Comparison of ENCODE assay signal across 23 cellular contexts in the genomic region with DNA sequence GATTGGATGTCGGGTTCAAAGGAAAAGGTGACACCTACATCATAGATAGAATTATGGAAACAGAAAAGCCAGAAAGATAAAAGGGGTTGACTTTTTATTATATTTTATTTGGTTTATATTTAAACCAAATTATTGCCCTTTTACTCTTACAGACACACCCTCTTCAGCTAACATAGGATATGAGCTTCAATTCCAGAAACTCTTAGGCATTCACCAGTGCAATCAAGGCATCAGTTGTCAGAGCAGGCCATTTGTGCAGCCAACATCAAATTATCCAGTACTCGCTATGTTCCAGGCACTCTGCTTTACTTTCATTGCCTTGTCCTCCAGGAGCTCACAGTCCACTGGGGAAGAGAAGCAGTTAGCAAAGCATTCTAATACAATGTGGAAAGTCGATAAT.
DNase-seq lines count a peak whose midpoint lies in the region; ATAC-seq, FAIRE-seq and TF ChIP-seq lines count a peak whose summit lies in the region.
"Had no signal": no experiment of that assay in that cellular context is flagged by ENCODE, and none has a peak within 500 bp of the region (broad histone marks: within the 10 kb centered on the region; RNA-seq: fewer than 3 reads in every experiment).

No MANE protein-coding gene starts in this region.

- no peak overlapping the region for H2BK120ac ChIP-seq in H1 (replicated peaks; ENCODE audit: low read depth, low read length)
- H2BK120ac ChIP-seq in neuronal stem cell (ENCODE audit: low read depth, low read length): no peak overlapping the region

- H4K8ac ChIP-seq in H1 (ENCODE audit: extremely low read depth, insufficient read depth, low read length) (no peak overlapping the region), neuronal stem cell (ENCODE audit: low read depth, low read length) (no peak overlapping the region)

- 0 out of 2 replicates have a peak overlapping the region, but pooled peaks have one; percentile 32 for H3K27ac ChIP-seq in SK-N-MC
- H3K27ac ChIP-seq in H1 (ENCODE audit: low read depth, low read length): no peak overlapping the region
- H3K27ac ChIP-seq in transverse colon: peak overlapping the region in 3 of 4 donors; percentile 16 to 51 (median 26)
- H3K27ac ChIP-seq in neuronal stem cell (replicated peaks; ENCODE audit: low read length): no peak overlapping the region
- H3K27ac ChIP-seq: 22Rv1; A549; BLaER1 treated with 17β-estradiol and CSF1 and Interleukin-3, amounts not matched to agents 10 nM and 100 nM; C4-2B had no signal

- no peak for TF ChIP-seq POLR2A in H1 (IDR thresholded peaks at IDR 0.05; ENCODE audit: control extremely low read depth in 1 of 2, low read depth in 2 of 2, low read length in 2 of 2)
- no peak for TF ChIP-seq POLR2A in transverse colon (IDR thresholded peaks at IDR 0.05)

- TF ChIP-seq RAD21 in H1 (IDR thresholded peaks at IDR 0.05 in 1 of 2, conservative IDR thresholded peaks at IDR 0.05 in 1 of 2; ENCODE audit: low read depth in 2 of 2, low read length in 2 of 2): no peak

- intact Hi-C loops in mucosa of descending colon (cut with DNase I, micrococcal nuclease): no loop called here
- intact Hi-C loops in transverse colon (cut with DNase I; ENCODE audit: low total_unique reads): no loop called here

- POLR2A ChIA-PET in H1 (lab: Charles Lee; ENCODE audit: partially characterized antibody): no interaction called here

- no peak for DNase-seq in SK-N-MC (ENCODE audit: low read depth, low spot score)
- DNase-seq in H1 (ENCODE audit: low read depth in 1 of 2, low spot score in 2 of 2): no peak
- DNase-seq in mucosa of descending colon: peak in 1 of 3 donors; percentile 48
- DNase-seq in transverse colon: peak; percentile 30
- no peak for DNase-seq in DMS53 treated with DMSO at 0.1 percent for 48 hours (lab: John Stamatoyannopoulos, UW; ENCODE audit: unreplicated experiment)
- DNase-seq in neuronal stem cell (ENCODE audit: low spot score): no peak
- DNase-seq in effector CD8-positive, alpha-beta T cell (lab: John Stamatoyannopoulos, UW): no peak
- DNase-seq: AML-193; Caco-2; Calu3; CD4-positive, alpha-beta T cell; CD8-positive, alpha-beta T cell; DMS79; DND-41; EL; GDM1 had no signal

- H4K91ac ChIP-seq in H1 (replicated peaks; ENCODE audit: insufficient read length, low read length) (no peak overlapping the region), neuronal stem cell (ENCODE audit: low read depth, low read length, poor library complexity) (no peak overlapping the region)

- H2AFZ ChIP-seq in H1 (ENCODE audit: low read length) (0 out of 2 replicates have a peak overlapping the region, but pooled peaks have one; percentile 78), neuronal stem cell (ENCODE audit: low read length) (no peak overlapping the region)

- H3K23me2 ChIP-seq in H1 (ENCODE audit: low read depth, low read length): no peaks in the 10 kb centered on the region

- FAIRE-seq in H1 (lab: Jason Lieb, UNC): no peak
- FAIRE-seq: A549, GM12878, GM12892, GM18507 had no signal

- CTCF ChIA-PET in H1 (lab: Charles Lee; ENCODE audit: partially characterized antibody): interaction anchor here (0.6 to 1.8 kb wide), 3 partner anchors 168 to 346 kb away, joined by 3 to 7 read pairs (median 3); no protein-coding TSS in a partner anchor

- H3K9ac ChIP-seq in SK-N-MC (ENCODE audit: insufficient read length) (no peak overlapping the region), H1 (replicated peaks in 1 of 4; ENCODE audit: extremely low read depth in 1 of 4, low read depth in 3 of 4, low read length in 3 of 4) (no peak overlapping the region), neuronal stem cell (ENCODE audit: low read depth, low read length, poor library complexity) (no peak overlapping the region)
- H3K9ac ChIP-seq: BLaER1 treated with 17β-estradiol and CSF1 and Interleukin-3, amounts not matched to agents 10 nM and 100 nM had no signal

- no peak overlapping the region for H3K23ac ChIP-seq in H1 (ENCODE audit: insufficient read length)
- H3K23ac ChIP-seq in neuronal stem cell (ENCODE audit: low read depth, low read length, poor library complexity): no peak overlapping the region

- H3K79me1 ChIP-seq in H1 (ENCODE audit: low read depth, low read length) (no peaks in the 10 kb centered on the region; the same call in 1 of the 2 replicates), neuronal stem cell (ENCODE audit: low read depth, low read length) (no peaks in the 10 kb centered on the region)

- H2AK5ac ChIP-seq in H1 (ENCODE audit: low read depth, low read length): no peak overlapping the region
- H2AK5ac ChIP-seq in neuronal stem cell (ENCODE audit: low read depth, low read length): no peak overlapping the region

- H3K4ac ChIP-seq in H1 (replicated peaks; ENCODE audit: insufficient read length, low read depth, low read length) (no peak overlapping the region), neuronal stem cell (ENCODE audit: low read length) (no peak overlapping the region)

- 0 out of 2 replicates have a peak, but pooled peaks cover 3% of the 10 kb centered on the region for H3K36me3 ChIP-seq in SK-N-MC (ENCODE audit: insufficient read depth, low read length)
- H3K36me3 ChIP-seq in H1 (ENCODE audit: control insufficient read depth in 2 of 4, insufficient read depth in 4 of 4, low read length in 3 of 4): no peaks in the 10 kb centered on the region
- H3K36me3 ChIP-seq in mucosa of descending colon (ENCODE audit: low read depth): no peaks in the 10 kb centered on the region
- no peaks in the 10 kb centered on the region for H3K36me3 ChIP-seq in transverse colon
- H3K36me3 ChIP-seq in neuronal stem cell (replicated peaks in 1 of 2; ENCODE audit: control insufficient read depth in 2 of 2, insufficient read depth in 2 of 2, low read length in 2 of 2): no peaks in the 10 kb centered on the region
- H3K36me3 ChIP-seq: BLaER1 treated with 17β-estradiol and CSF1 and Interleukin-3, amounts not matched to agents 10 nM and 100 nM had no signal

- H2BK20ac ChIP-seq in H1 (ENCODE audit: low read length): no peak overlapping the region

- no peak for TF ChIP-seq CTCF in H1 (IDR thresholded peaks at IDR 0.05; ENCODE audit: control extremely low read depth in 1 of 3, insufficient read depth in 1 of 3, low read depth in 1 of 3, low read length in 3 of 3)
- no peak for TF ChIP-seq CTCF in mucosa of descending colon (IDR thresholded peaks at IDR 0.05)
- no peak for TF ChIP-seq CTCF in transverse colon (IDR thresholded peaks at IDR 0.05)

- ATAC-seq in mucosa of descending colon: peak; percentile 78
- ATAC-seq: A549; CD8-positive, alpha-beta T cell had no signal

- WGBS in H1 (ENCODE audit: extremely low coverage in 1 of 2, insufficient coverage in 1 of 2, insufficient read length in 1 of 2, insufficient replicate concordance in 2 of 2, low coverage in 1 of 2, low lambda C conversion rate in 2 of 2, missing lambda C conversion rate in 1 of 2), 2 experiments: 95% methylated on average over 3 of the region's 3 CpGs; no CpG with 5 or more reads in 1 of the 2 experiments
- whole genome bisulfite sequencing in transverse colon (ENCODE audit: low coverage in 1 of 2), 2 donors: 50 to 53% methylated on average over 2 to 3 of the region's 3 CpGs
- WGBS in neuronal stem cell (ENCODE audit: extremely low coverage in 2 of 2, insufficient read length in 2 of 2, insufficient replicate concordance in 1 of 2), 2 donors: no CpG with 5 or more reads among the region's 3 CpGs

- H2BK15ac ChIP-seq in H1 (ENCODE audit: low read length) (no peak overlapping the region), neuronal stem cell (ENCODE audit: low read length) (no peak overlapping the region)

- H2BK12ac ChIP-seq in H1 (ENCODE audit: low read depth, low read length): no peak overlapping the region
- no peak overlapping the region for H2BK12ac ChIP-seq in neuronal stem cell (ENCODE audit: low read length)

- TF ChIP-seq EP300 in H1 (IDR thresholded peaks at IDR 0.05; ENCODE audit: borderline replicate concordance in 1 of 2, low read depth in 2 of 2, low read length in 2 of 2) (no peak), transverse colon (IDR thresholded peaks at IDR 0.05; ENCODE audit: low read depth) (no peak)

- no peak overlapping the region for H3K4me3 ChIP-seq in SK-N-MC
- no peak overlapping the region for H3K4me3 ChIP-seq in H1 (ENCODE audit: extremely low read depth in 1 of 4, insufficient read depth in 2 of 4, low read depth in 3 of 4, low read length in 4 of 4)
- H3K4me3 ChIP-seq in mucosa of descending colon: no peak overlapping the region
- H3K4me3 ChIP-seq in transverse colon: no peak overlapping the region
- no peak overlapping the region for H3K4me3 ChIP-seq in neuronal stem cell (ENCODE audit: low read length in 2 of 2)
- H3K4me3 ChIP-seq: A549; BLaER1 treated with 17β-estradiol and CSF1 and Interleukin-3, amounts not matched to agents 10 nM and 100 nM; GM12878 had no signal

- H3K4me2 ChIP-seq in H1 (ENCODE audit: insufficient read depth in 1 of 2, low read depth in 2 of 2, low read length in 2 of 2) (no peak overlapping the region), neuronal stem cell (ENCODE audit: insufficient read depth, low read length, poor library complexity, severe bottlenecking) (no peak overlapping the region)
- H3K4me2 ChIP-seq: A549; BLaER1 treated with 17β-estradiol and CSF1 and Interleukin-3, amounts not matched to agents 10 nM and 100 nM had no signal

- no peaks in the 10 kb centered on the region for H4K20me1 ChIP-seq in H1 (replicated peaks in 1 of 2; ENCODE audit: control insufficient read depth in 1 of 2, insufficient read depth in 2 of 2, low read length in 2 of 2)
- H4K20me1 ChIP-seq: BLaER1 treated with 17β-estradiol and CSF1 and Interleukin-3, amounts not matched to agents 10 nM and 100 nM had no signal

- H3K14ac ChIP-seq in H1 (ENCODE audit: insufficient read length) (no peak overlapping the region), neuronal stem cell (ENCODE audit: low read length) (no peak overlapping the region)

- in situ Hi-C loops in transverse colon (cut with MboI; ENCODE audit: low pct_ligation_motif_present in 1 of 4, low pct_unique_long_range_greater_than_20kb in 1 of 4, low sequenced_read_pairs in 3 of 4): loop anchor here in 1 of 4 donors (25.0 kb wide), 1 partner anchor 821 kb away; no protein-coding TSS in a partner anchor

- H3K56ac ChIP-seq in H1 (replicated peaks; ENCODE audit: insufficient read length, low read depth, low read length): no peak overlapping the region

- H3K18ac ChIP-seq in H1 (ENCODE audit: extremely low read depth, low read length) (no peak overlapping the region), neuronal stem cell (ENCODE audit: low read length) (no peak overlapping the region)

- peaks cover 0 to 1% (median 0%) of the 10 kb centered on the region in 4 experiments; a peak in 1 of 7 replicates for H3K27me3 ChIP-seq in H1 (replicated peaks in 1 of 4; ENCODE audit: control insufficient read depth in 3 of 4, extremely low read depth in 1 of 4, insufficient read depth in 3 of 4, low read length in 3 of 4)
- no peaks in the 10 kb centered on the region for H3K27me3 ChIP-seq in transverse colon
- no peaks in the 10 kb centered on the region for H3K27me3 ChIP-seq in neuronal stem cell (ENCODE audit: control insufficient read depth in 3 of 3, insufficient read depth in 3 of 3, low read depth in 1 of 3, low read length in 3 of 3)
- H3K27me3 ChIP-seq: BLaER1 treated with 17β-estradiol and CSF1 and Interleukin-3, amounts not matched to agents 10 nM and 100 nM had no signal

- H3K9me3 ChIP-seq in SK-N-MC (ENCODE audit: low read depth, low read length) (0 out of 2 replicates have a peak, but pooled peaks cover 3% of the 10 kb centered on the region), H1 (ENCODE audit: insufficient read depth in 2 of 2, low read depth in 1 of 2, low read length in 1 of 2) (no peaks in the 10 kb centered on the region), mucosa of descending colon (no peaks in the 10 kb centered on the region), transverse colon (no peaks in the 10 kb centered on the region), neuronal stem cell (replicated peaks in 1 of 2; ENCODE audit: control insufficient read depth in 2 of 2, insufficient read depth in 1 of 2, low read depth in 1 of 2, low read length in 2 of 2) (no peaks in the 10 kb centered on the region)
- H3K9me3 ChIP-seq: A549; BLaER1 treated with 17β-estradiol and CSF1 and Interleukin-3, amounts not matched to agents 10 nM and 100 nM; Caco-2 had no signal

- peaks cover 0 to 6% (median 1%) of the 10 kb centered on the region in 4 experiments; a peak in 2 of 7 replicates for H3K4me1 ChIP-seq in H1 (replicated peaks in 1 of 4; ENCODE audit: control insufficient read depth in 3 of 4, insufficient read depth in 4 of 4, low read length in 3 of 4)
- peaks cover under 1% of the 10 kb centered on the region for H3K4me1 ChIP-seq in mucosa of descending colon (ENCODE audit: low read depth)
- H3K4me1 ChIP-seq in transverse colon: peaks cover 0 to 31% (median 17%) of the 10 kb centered on the region in 4 donors
- H3K4me1 ChIP-seq in neuronal stem cell (ENCODE audit: control insufficient read depth in 2 of 2, insufficient read depth in 1 of 2, low read depth in 1 of 2, low read length in 2 of 2): peaks cover 0 to 7% of the 10 kb centered on the region in 2 donors
- H3K4me1 ChIP-seq: Caco-2 had no signal

- no peak overlapping the region for H2BK5ac ChIP-seq in H1 (ENCODE audit: low read depth, low read length)
- H2BK5ac ChIP-seq in neuronal stem cell (ENCODE audit: low read length): no peak overlapping the region

- no peaks in the 10 kb centered on the region for H3K79me2 ChIP-seq in H1 (ENCODE audit: control insufficient read depth in 1 of 2, insufficient read depth in 2 of 2, low read length in 2 of 2)

- H4K5ac ChIP-seq in H1 (ENCODE audit: insufficient read length, low read depth, low read length): no peak overlapping the region

Comparison
In these comparisons a context has a peak if more than half of its experiments do, and no peak if none do; other contexts are left out.
1. H3K27ac ChIP-seq: peak in SK-N-MC (single experiment) and transverse colon (3 of 4); none in H1 (single experiment) and neuronal stem cell (single experiment).